Comparison of ENCODE assay signal across 21 cellular contexts in genomic region chr9:134898319-134898718, GRCh38. TPM values are rescaled to one million over a fixed set of nuclear protein-coding genes. Genes with fewer than 3 reads are reported as not detected.
"Had no signal": no experiment of that assay in that cellular context is flagged by ENCODE, and none has a peak within 500 bp of the region (broad histone marks: within the 10 kb centered on the region; RNA-seq: fewer than 3 reads in every experiment).

No MANE protein-coding gene starts in this region.

- H3K36me3 ChIP-seq: cardiac muscle cell, left lung, pancreas, prostate gland, tibial nerve had no signal

- H3K27ac ChIP-seq: cardiac muscle cell, left lung, pancreas had no signal

- ATAC-seq: left lung; pancreas; sciatic nerve; stimulated activated effector memory CD8-positive, alpha-beta T cell treated with anti-CD3 and anti-CD28 coated beads, Interleukin-12 subunit alpha, Interleukin-12 subunit beta, amount 100 ng/mL, for 72 hours had no signal

- H3K9me3 ChIP-seq: pancreas, prostate gland, testis had no signal

- DNase-seq: cerebellar nuclear complex; immature natural killer cell; left lung; mesenchymal stem cell; naive B cell; occipital lobe; pancreas; stimulated activated CD4-positive, alpha-beta T cell treated with anti-CD3 and anti-CD28 coated beads, Interleukin-12 subunit alpha, Interleukin-12 subunit beta, amount 100 ng/mL, for 4 hours; testis had no signal

- H3K4me1 ChIP-seq: pancreas, prostate gland had no signal

- H3K27me3 ChIP-seq: cardiac muscle cell, left lung, pancreas, testis, tibial nerve had no signal

- H3K4me3 ChIP-seq: cardiac muscle cell, left lung, lung, pancreas, prostate gland, skin epidermis, testis, tibial nerve had no signal

RNA-seq across cellular contexts. Expression of gene FCN2, which starts 17.7 kb away (rescaled TPM):
- total RNA-seq: cardiac muscle cell, epithelial cell of proximal tubule, fibroblast of lung, frontal cortex, left lung, lung, occipital lobe, renal cortical epithelial cell, sciatic nerve had no signal
- polyA plus RNA-seq: cardiac muscle cell, fibroblast of lung, immature natural killer cell, keratinocyte had no signal

RNA-seq across cellular contexts. Expression of gene FCN1, which starts 19.4 kb away (rescaled TPM):
- total RNA-seq: cardiac muscle cell, epithelial cell of proximal tubule, fibroblast of lung, renal cortical epithelial cell had no signal
- polyA plus RNA-seq: cardiac muscle cell, fibroblast of lung, keratinocyte had no signal
